Comparison of ENCODE assay signal across 16 cellular contexts in genomic region chr1:220983877-220984635, GRCh38.
DNase-seq lines count a peak whose midpoint lies in the region; ATAC-seq, FAIRE-seq and TF ChIP-seq lines count a peak whose summit lies in the region.
"Had no signal": no experiment of that assay in that cellular context is flagged by ENCODE, and none has a peak within 500 bp of the region (broad histone marks: within the 10 kb centered on the region; RNA-seq: fewer than 3 reads in every experiment).

No MANE protein-coding gene starts in this region.

- H3K4me3 ChIP-seq in Karpas-422 (ENCODE audit: low read length) (no peak overlapping the region), astrocyte of the spinal cord (ENCODE audit: low read depth, low read length) (no peak overlapping the region), HepG2 (replicated peaks in 1 of 3; ENCODE audit: insufficient read depth in 1 of 3, low read depth in 2 of 3, low read length in 3 of 3) (no peak overlapping the region), sigmoid colon (no peak overlapping the region), Peyer's patch (no peak overlapping the region)
- H3K4me3 ChIP-seq: BLaER1, gastrocnemius medialis had no signal

- H3K9me3 ChIP-seq in Karpas-422 (ENCODE audit: low read length) = no peaks in the 10 kb centered on the region
- H3K9me3 ChIP-seq in HepG2 (ENCODE audit: low read length) = no peaks in the 10 kb centered on the region
- no peaks in the 10 kb centered on the region for H3K9me3 ChIP-seq in sigmoid colon
- H3K9me3 ChIP-seq in Peyer's patch = no peaks in the 10 kb centered on the region
- H3K9me3 ChIP-seq: BLaER1, gastrocnemius medialis had no signal

- H3K4me1 ChIP-seq in Karpas-422 (ENCODE audit: low read length) = no peaks in the 10 kb centered on the region
- H3K4me1 ChIP-seq in HepG2 (ENCODE audit: insufficient read depth, low read length) = no peaks in the 10 kb centered on the region
- H3K4me1 ChIP-seq in sigmoid colon = no peaks in the 10 kb centered on the region
- H3K4me1 ChIP-seq in Peyer's patch = no peaks in the 10 kb centered on the region
- H3K4me1 ChIP-seq: BLaER1, gastrocnemius medialis had no signal

- H3K36me3 ChIP-seq in Karpas-422 (ENCODE audit: insufficient read depth, low read length) (no peaks in the 10 kb centered on the region), HepG2 (replicated peaks in 1 of 2; ENCODE audit: control insufficient read depth in 1 of 2, insufficient read depth in 2 of 2, low read length in 2 of 2) (no peaks in the 10 kb centered on the region), sigmoid colon (no peaks in the 10 kb centered on the region), Peyer's patch (no peaks in the 10 kb centered on the region)
- H3K36me3 ChIP-seq: BLaER1, gastrocnemius medialis had no signal

- H3K27me3 ChIP-seq in Karpas-422 (ENCODE audit: low read length) (no peaks in the 10 kb centered on the region), HepG2 (ENCODE audit: control insufficient read depth in 1 of 2, insufficient read depth in 2 of 2, low read length in 2 of 2) (no peaks in the 10 kb centered on the region; a peak in 1 of 5 replicates), sigmoid colon (no peaks in the 10 kb centered on the region), Peyer's patch (no peaks in the 10 kb centered on the region)
- H3K27me3 ChIP-seq: BLaER1, gastrocnemius medialis had no signal

- DNase-seq in ELF-1 (ENCODE audit: low read depth, low spot score) = peak; percentile 8
- peak; percentile 63 for DNase-seq in Karpas-422
- no peak for DNase-seq in astrocyte of the spinal cord (ENCODE audit: low read depth, low spot score)
- peak; percentile 15 for DNase-seq in HepG2 (ENCODE audit: low spot score)
- no peak for DNase-seq in sigmoid colon
- no peak for DNase-seq in HEK293T (ENCODE audit: extremely low spot score)
- DNase-seq in Peyer's patch = no peak
- DNase-seq: activated CD4-positive, CD25-positive, alpha-beta regulatory T cell; activated CD8-positive, alpha-beta memory T cell treated with anti-CD3 and anti-CD28 coated beads, Interleukin-2, amount 50 U/mL, for 4 hours; effector memory CD4-positive, alpha-beta T cell; gastrocnemius medialis; kidney; NCI-H1105; NCI-H226 had no signal

- 10% methylated on average over 10 of the region's 19 CpGs for WGBS in HepG2 (ENCODE audit: low lambda C conversion rate)
- WGBS in sigmoid colon, 2 donors = 52 to 82% methylated on average over 19 of the region's 19 CpGs

- H3K9ac ChIP-seq in Karpas-422 (ENCODE audit: low read length) (no peak overlapping the region), HepG2 (ENCODE audit: insufficient read depth, low read depth, low read length) (no peak overlapping the region)
- H3K9ac ChIP-seq: BLaER1 had no signal

- TF ChIP-seq CTCF in astrocyte of the spinal cord (IDR thresholded peaks at IDR 0.05; ENCODE audit: low read depth, low read length) (peak; percentile 26), HepG2 (CRISPR knock-in tag; IDR thresholded peaks at IDR 0.05) (peak; percentile 59), sigmoid colon (IDR thresholded peaks at IDR 0.05) (no peak), Peyer's patch (IDR thresholded peaks at IDR 0.05) (no peak)

- H3K79me2 ChIP-seq in Karpas-422 (ENCODE audit: low read length) (no peaks in the 10 kb centered on the region), HepG2 (ENCODE audit: insufficient read depth, low read length) (no peaks in the 10 kb centered on the region)

- intact Hi-C loops in HepG2 (cut with micrococcal nuclease; ENCODE audit: unreplicated experiment) = loop anchor here (2.0 to 10.0 kb wide), 2 partner anchors 75 to 109 kb away; partner anchors contain the start of gene HLX
- intact Hi-C loops in sigmoid colon (cut with DNase I) = no loop called here

- TF ChIP-seq RAD21 in HepG2 (CRISPR knock-in tag; IDR thresholded peaks at IDR 0.05) = no peak

- TF ChIP-seq EP300 in HepG2 (IDR thresholded peaks at IDR 0.05; ENCODE audit: low read depth in 2 of 2, low read length in 2 of 2) (no peak), HepG2 (CRISPR knock-in tag; IDR thresholded peaks at IDR 0.05; ENCODE audit: borderline replicate concordance) (no peak), sigmoid colon (IDR thresholded peaks at IDR 0.05) (no peak)

- no peaks in the 10 kb centered on the region for H3K9me2 ChIP-seq in Karpas-422 (replicated peaks; ENCODE audit: insufficient read depth, low read length)

- H4K20me1 ChIP-seq in Karpas-422 (ENCODE audit: insufficient read depth, low read depth, low read length) (no peaks in the 10 kb centered on the region), HepG2 (ENCODE audit: insufficient read depth, low read length) (no peaks in the 10 kb centered on the region)
- H4K20me1 ChIP-seq: BLaER1 had no signal

- no TSS peak for BruUV-seq in HepG2 (replicated peaks; lab: Mats Ljungman, UMichigan)

- TF ChIP-seq POLR2A in HepG2 (IDR thresholded peaks at IDR 0.05; ENCODE audit: insufficient read depth in 1 of 2, low read depth in 2 of 2, low read length in 2 of 2) = no peak
- no peak for TF ChIP-seq POLR2A in sigmoid colon (IDR thresholded peaks at IDR 0.05)
- TF ChIP-seq POLR2A in Peyer's patch (IDR thresholded peaks at IDR 0.05) = no peak

- POLR2A ChIA-PET in HepG2 (lab: Yijun Ruan, JAX) (no interaction called here), HEK293T (lab: Yijun Ruan, JAX) (no interaction called here)

- H3K27ac ChIP-seq in Karpas-422 (ENCODE audit: low read length) (no peak overlapping the region), HepG2 (ENCODE audit: extremely low read length, insufficient read depth, low read length) (no peak overlapping the region), sigmoid colon (no peak overlapping the region), Peyer's patch (no peak overlapping the region)
- H3K27ac ChIP-seq: BLaER1, gastrocnemius medialis had no signal

- in situ Hi-C loops in astrocyte of the spinal cord (cut with HindIII; ENCODE audit: low sequenced_read_pairs) (no loop called here), HepG2 (cut with HindIII; ENCODE audit: extremely low pct_ligation_motif_present, low pct_unique_long_range_greater_than_20kb) (no loop called here)

- ATAC-seq in HepG2 = peak; percentile 93
- ATAC-seq in GM21528 (IDR thresholded peaks at IDR 0.05; ENCODE audit: low FRiP score, unreplicated experiment) = no peak
- ATAC-seq: gastrocnemius medialis had no signal

- H2AFZ ChIP-seq in Karpas-422 (ENCODE audit: low read length) (no peak overlapping the region), HepG2 (ENCODE audit: low read length) (no peak overlapping the region)

- FAIRE-seq in HepG2 (lab: Jason Lieb, UNC) = peak; percentile 28
- FAIRE-seq: kidney had no signal

- H3K4me2 ChIP-seq in Karpas-422 (ENCODE audit: low read depth, low read length, poor library complexity, severe bottlenecking) (no peak overlapping the region), HepG2 (ENCODE audit: low read depth, low read length) (no peak overlapping the region)
- H3K4me2 ChIP-seq: BLaER1 had no signal

- CTCF ChIA-PET in HepG2 (lab: Yijun Ruan, JAX; ENCODE audit: low intra/inter-chr PET ratio, low total read pairs) = no interaction called here
- CTCF ChIA-PET in HEK293T (lab: Yijun Ruan, JAX) = no interaction called here

TF ChIP-seq in HepG2, 621 proteins besides CTCF, POLR2A, EP300 and RAD21:
- TF ChIP-seq, protein P1, sequence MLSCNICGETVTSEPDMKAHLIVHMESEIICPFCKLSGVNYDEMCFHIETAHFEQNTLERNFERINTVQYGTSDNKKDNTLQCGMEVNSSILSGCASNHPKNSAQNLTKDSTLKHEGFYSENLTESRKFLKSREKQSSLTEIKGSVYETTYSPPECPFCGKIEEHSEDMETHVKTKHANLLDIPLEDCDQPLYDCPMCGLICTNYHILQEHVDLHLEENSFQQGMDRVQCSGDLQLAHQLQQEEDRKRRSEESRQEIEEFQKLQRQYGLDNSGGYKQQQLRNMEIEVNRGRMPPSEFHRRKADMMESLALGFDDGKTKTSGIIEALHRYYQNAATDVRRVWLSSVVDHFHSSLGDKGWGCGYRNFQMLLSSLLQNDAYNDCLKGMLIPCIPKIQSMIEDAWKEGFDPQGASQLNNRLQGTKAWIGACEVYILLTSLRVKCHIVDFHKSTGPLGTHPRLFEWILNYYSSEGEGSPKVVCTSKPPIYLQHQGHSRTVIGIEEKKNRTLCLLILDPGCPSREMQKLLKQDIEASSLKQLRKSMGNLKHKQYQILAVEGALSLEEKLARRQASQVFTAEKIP (CRISPR knock-in tag; IDR thresholded peaks at IDR 0.05; ENCODE audit: borderline replicate concordance) = no peak
- no peak for TF ChIP-seq JUN (CRISPR knock-in tag; IDR thresholded peaks at IDR 0.05)
- no peak for TF ChIP-seq SP140L (CRISPR knock-in tag; IDR thresholded peaks at IDR 0.05; ENCODE audit: borderline replicate concordance)
- peak; percentile 18; the same call in 1 of the 2 replicates for TF ChIP-seq STAG1 (CRISPR knock-in tag; IDR thresholded peaks at IDR 0.05)
- TF ChIP-seq CBFB (CRISPR knock-in tag; IDR thresholded peaks at IDR 0.05) = no peak
- no peak for TF ChIP-seq RARA (CRISPR knock-in tag; IDR thresholded peaks at IDR 0.05)

TF ChIP-seq in HEK293T, 16 proteins besides CTCF, POLR2A, EP300 and RAD21:
- no peak for TF ChIP-seq L3MBTL2 (conservative IDR thresholded peaks at IDR 0.05)
- no peak for TF ChIP-seq FOXK2 (IDR thresholded peaks at IDR 0.05)
- no peak for TF ChIP-seq FOXM1 (IDR thresholded peaks at IDR 0.05; ENCODE audit: borderline replicate concordance)
- no peak for TF ChIP-seq NFRKB (IDR thresholded peaks at IDR 0.05)
- no peak for TF ChIP-seq SUZ12 (IDR thresholded peaks at IDR 0.05)
- TF ChIP-seq ELF4 (IDR thresholded peaks at IDR 0.05) = no peak
- no peak for TF ChIP-seq LEF1 (IDR thresholded peaks at IDR 0.05; ENCODE audit: borderline replicate concordance)
- no peak for TF ChIP-seq FOXA1 (IDR thresholded peaks at IDR 0.05)
- no peak for TF ChIP-seq CTBP1 (IDR thresholded peaks at IDR 0.05; ENCODE audit: borderline replicate concordance)
- TF ChIP-seq, protein P2, sequence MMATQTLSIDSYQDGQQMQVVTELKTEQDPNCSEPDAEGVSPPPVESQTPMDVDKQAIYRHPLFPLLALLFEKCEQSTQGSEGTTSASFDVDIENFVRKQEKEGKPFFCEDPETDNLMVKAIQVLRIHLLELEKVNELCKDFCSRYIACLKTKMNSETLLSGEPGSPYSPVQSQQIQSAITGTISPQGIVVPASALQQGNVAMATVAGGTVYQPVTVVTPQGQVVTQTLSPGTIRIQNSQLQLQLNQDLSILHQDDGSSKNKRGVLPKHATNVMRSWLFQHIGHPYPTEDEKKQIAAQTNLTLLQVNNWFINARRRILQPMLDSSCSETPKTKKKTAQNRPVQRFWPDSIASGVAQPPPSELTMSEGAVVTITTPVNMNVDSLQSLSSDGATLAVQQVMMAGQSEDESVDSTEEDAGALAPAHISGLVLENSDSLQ (IDR thresholded peaks at IDR 0.05) = no peak
- TF ChIP-seq HDGF (IDR thresholded peaks at IDR 0.05; ENCODE audit: borderline replicate concordance) = no peak
- no peak for TF ChIP-seq ARNT (IDR thresholded peaks at IDR 0.05)
- no peak for TF ChIP-seq BHLHE40 (IDR thresholded peaks at IDR 0.05; ENCODE audit: borderline replicate concordance)
- TF ChIP-seq TARDBP (IDR thresholded peaks at IDR 0.05) = no peak
- no peak for TF ChIP-seq SP1 (IDR thresholded peaks at IDR 0.05)
- no peak for TF ChIP-seq ZNF384 (IDR thresholded peaks at IDR 0.05)

Comparison
In these comparisons a context has a peak if more than half of its experiments do, and no peak if none do; other contexts are left out.
1. DNase-seq: peak in ELF-1 (single experiment), Karpas-422 (single experiment) and HepG2 (single experiment); none in astrocyte of the spinal cord (single experiment), sigmoid colon (single experiment), HEK293T (single experiment) and Peyer's patch (0 of 3).
2. CTCF ChIP-seq: peak in astrocyte of the spinal cord (single experiment) and HepG2 (single experiment); none in sigmoid colon (0 of 4) and Peyer's patch (0 of 6).